Comparison of ENCODE assay signal across 9 cellular contexts in genomic region chr21:46065215-46065992, GRCh38. TPM values are rescaled to one million over a fixed set of nuclear protein-coding genes. Genes with fewer than 3 reads are reported as not detected.
DNase-seq lines count a peak whose midpoint lies in the region; ATAC-seq and TF ChIP-seq lines count a peak whose summit lies in the region.
"Had no signal": no experiment of that assay in that cellular context is flagged by ENCODE, and none has a peak within 500 bp of the region (broad histone marks: within the 10 kb centered on the region; RNA-seq: fewer than 3 reads in every experiment).

No MANE protein-coding gene starts in this region.

- H3K36me3 Mint-ChIP-seq in activated naive CD8-positive, alpha-beta T cell treated with anti-CD3 and anti-CD28 coated beads, Interleukin-2, amount 50 U/mL, for 24 hours (ENCODE audit: low read depth) = no peaks in the 10 kb centered on the region

- peaks cover 20% of the 10 kb centered on the region for H3K27me3 Mint-ChIP-seq in activated naive CD8-positive, alpha-beta T cell treated with anti-CD3 and anti-CD28 coated beads, Interleukin-2, amount 50 U/mL, for 24 hours

- TF ChIP-seq CTCF in GM13976 (IDR thresholded peaks at IDR 0.05; ENCODE audit: borderline replicate concordance, control extremely low read depth, extremely low read depth, insufficient read depth, missing control alignments) (no peak), gastrocnemius medialis (IDR thresholded peaks at IDR 0.05 in 4 of 5, conservative IDR thresholded peaks at IDR 0.05 in 1 of 5) (no peak)

- intact Hi-C loops in right cardiac atrium (cut with DNase I) = no loop called here
- intact Hi-C loops in gastrocnemius medialis (cut with DNase I; ENCODE audit: low total_unique reads) = no loop called here

- H3K4me3 ChIP-seq in right cardiac atrium (ENCODE audit: low read length) (no peak overlapping the region), gastrocnemius medialis (no peak overlapping the region)

- DNase-seq in GM13976 (ENCODE audit: low spot score) (peak; percentile 47), right cardiac atrium (peak; percentile 77 to 88 (median 85)), gastrocnemius medialis (peak in 1 of 2 donors; percentile 56), inferior parietal cortex (ENCODE audit: extremely low spot score) (no peak), midbrain (lab: John Stamatoyannopoulos, UW) (no peak), G401 (ENCODE audit: low spot score) (no peak)
- DNase-seq in activated naive CD8-positive, alpha-beta T cell treated with anti-CD3 and anti-CD28 coated beads, Interleukin-2, amount 50 U/mL, for 24 hours = no peak
- DNase-seq: anterior cingulate cortex had no signal

- WGBS in right cardiac atrium = 32% methylated on average over 23 of the region's 23 CpGs

- no peaks in the 10 kb centered on the region for H3K36me3 ChIP-seq in gastrocnemius medialis

- peak; percentile 20 for ATAC-seq in activated naive CD8-positive, alpha-beta T cell treated with anti-CD3 and anti-CD28 coated beads, Interleukin-2, amount 50 U/mL, for 24 hours
- ATAC-seq in right cardiac atrium (peak; percentile 23 to 63), gastrocnemius medialis (peak; percentile 18 to 19), GM21515 (IDR thresholded peaks at IDR 0.05; ENCODE audit: unreplicated experiment) (no peak)

- H3K27ac Mint-ChIP-seq in activated naive CD8-positive, alpha-beta T cell treated with anti-CD3 and anti-CD28 coated beads, Interleukin-2, amount 50 U/mL, for 24 hours = peak overlapping the region; percentile 71

- peaks cover 41% of the 10 kb centered on the region for H3K4me1 Mint-ChIP-seq in activated naive CD8-positive, alpha-beta T cell treated with anti-CD3 and anti-CD28 coated beads, Interleukin-2, amount 50 U/mL, for 24 hours

- TF ChIP-seq POLR2A in gastrocnemius medialis (IDR thresholded peaks at IDR 0.05) = no peak

- H3K4me3 Mint-ChIP-seq in activated naive CD8-positive, alpha-beta T cell treated with anti-CD3 and anti-CD28 coated beads, Interleukin-2, amount 50 U/mL, for 24 hours = peak overlapping the region; percentile 46

- H3K4me1 ChIP-seq in right cardiac atrium (ENCODE audit: control insufficient read depth, insufficient read depth, low read length) = no peaks in the 10 kb centered on the region
- H3K4me1 ChIP-seq in gastrocnemius medialis = peaks cover 0 to 4% of the 10 kb centered on the region in 2 donors

- H3K9me3 ChIP-seq in right cardiac atrium (ENCODE audit: control insufficient read depth, low read length) = no peaks in the 10 kb centered on the region
- H3K9me3 ChIP-seq in gastrocnemius medialis = no peaks in the 10 kb centered on the region

- H3K27me3 ChIP-seq in right cardiac atrium (ENCODE audit: control insufficient read depth, insufficient read depth) (no peaks in the 10 kb centered on the region), gastrocnemius medialis (peaks cover 37 to 51% (median 44%) of the 10 kb centered on the region in 3 donors)

- in situ Hi-C loops in GM13976 (cut with MboI; ENCODE audit: low sequenced_read_pairs, unreplicated experiment) = no loop called here
- in situ Hi-C loops in gastrocnemius medialis (cut with MboI; ENCODE audit: low sequenced_read_pairs in 4 of 4) = no loop called here
- in situ Hi-C loops in G401 (cut with HindIII; ENCODE audit: low sequenced_read_pairs) = no loop called here

- peaks cover 7% of the 10 kb centered on the region for H3K9me3 Mint-ChIP-seq in activated naive CD8-positive, alpha-beta T cell treated with anti-CD3 and anti-CD28 coated beads, Interleukin-2, amount 50 U/mL, for 24 hours

- peak overlapping the region; percentile 44 for H3K27ac ChIP-seq in right cardiac atrium (ENCODE audit: low read length)
- peak overlapping the region; percentile 67 to 78 (median 74) for H3K27ac ChIP-seq in gastrocnemius medialis

RNA-seq across cellular contexts. Expression of gene COL6A2, which starts 32.5 kb away (rescaled TPM):
- total RNA-seq in right cardiac atrium = 100 to 1,000 TPM; 198 to 323 (median 274) TPM
- polyA plus RNA-seq in right cardiac atrium = 210 TPM
- total RNA-seq in gastrocnemius medialis = 100 to 1,000 TPM in 2 of 4 donors, 10 to 100 TPM in 2; 44.0 to 141 (median 88.4) TPM
- total RNA-seq in G401 (2014; rRNA removed; shearing (Covaris generic)) = 69.1 and 79.2 TPM in 2 replicates

Comparison
In these comparisons a context has a peak if more than half of its experiments do, and no peak if none do; other contexts are left out.
1. DNase-seq: peak in GM13976 (single experiment) and right cardiac atrium (3 of 3); none in activated naive CD8-positive, alpha-beta T cell treated with anti-CD3 and anti-CD28 coated beads, Interleukin-2, amount 50 U/mL, for 24 hours (single experiment), inferior parietal cortex (single experiment), midbrain (single experiment) and G401 (single experiment).